In genomic region chr7:158546626-158547025, GRCh38 we compare ENCODE assay signal across 19 cellular contexts.
"Had no signal": no experiment of that assay in that cellular context is flagged by ENCODE, and none has a peak within 500 bp of the region (broad histone marks: within the 10 kb centered on the region; RNA-seq: fewer than 3 reads in every experiment).

No MANE protein-coding gene starts in this region.

- DNase-seq: Karpas-422, KG1, MG63, NCI-H1092 treated with DMSO at 0.1 percent for 48 hours, NCI-H1436, NCI-H1930, NCI-H2081, NCI-H2107, NCI-H2227 treated with DMSO at 0.1 percent for 48 hours, NCI-H524, NCI-H526 treated with DMSO at 0.1 percent for 48 hours, NCI-H748 treated with DMSO at 0.1 percent for 48 hours, RPMI8226, SHP77 treated with DMSO at 0.1 percent for 48 hours, SJCRH30 had no signal

- H3K4me3 ChIP-seq: MG63, SJCRH30 had no signal

- H3K4me1 ChIP-seq: SJCRH30 had no signal

- H3K9me3 ChIP-seq: MG63, SJCRH30 had no signal

- ATAC-seq: SK-N-SH treated with all-trans-retinoic acid at 6 μM for 48 hours had no signal

- H3K36me3 ChIP-seq: MG63, SJCRH30 had no signal

- FAIRE-seq: HTR-8/SVneo, RCC 7860 had no signal

- H3K27ac ChIP-seq: HL-60, SJCRH30 had no signal

- H3K27me3 ChIP-seq: MG63 had no signal
